10 cellular contexts compared by ENCODE assay signal in the genomic region with DNA sequence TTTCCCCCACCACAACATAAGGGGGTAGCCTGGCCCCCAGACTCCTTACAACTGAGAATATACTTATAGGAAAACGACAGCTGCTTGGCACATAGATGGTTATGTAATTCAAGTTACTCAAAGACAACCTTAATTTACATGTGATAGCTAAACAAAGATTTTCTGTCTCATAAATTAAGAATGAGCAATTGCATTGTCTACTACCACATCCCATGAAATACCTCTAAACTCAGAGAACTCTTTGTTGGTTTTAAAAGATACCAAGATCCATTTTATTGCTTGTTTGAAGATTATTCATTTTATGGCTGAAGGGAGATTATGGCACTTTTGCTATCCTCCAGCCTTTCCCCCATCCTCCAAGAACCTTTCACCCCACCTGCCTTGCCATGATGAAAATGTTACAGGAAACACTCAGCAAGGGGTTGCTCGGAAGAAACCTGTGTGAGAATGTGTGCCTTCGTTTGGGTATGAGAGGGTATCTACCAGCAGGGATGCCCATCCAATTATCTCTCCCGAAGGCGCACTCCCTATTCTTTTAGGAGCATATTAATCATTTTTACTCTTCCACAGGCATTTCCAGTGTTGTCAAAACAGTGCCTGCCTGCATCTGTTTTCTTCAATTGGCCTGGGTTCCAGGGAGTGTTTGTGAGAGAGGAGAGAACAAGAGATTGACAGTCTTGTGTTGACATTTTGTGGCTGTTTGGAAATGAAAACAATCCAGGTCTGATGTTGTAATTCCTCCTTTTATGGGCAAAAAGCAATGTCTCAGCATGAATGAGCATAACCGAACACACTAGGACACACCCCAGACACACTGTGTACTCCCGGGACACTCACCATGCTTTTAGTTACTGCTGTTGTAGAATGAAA.
A peak's percentile ranks its signal among the peaks of the same experiment; 100 is the strongest.
DNase-seq lines count a peak whose midpoint lies in the region; ATAC-seq, FAIRE-seq and TF ChIP-seq lines count a peak whose summit lies in the region.
"Had no signal": no experiment of that assay in that cellular context is flagged by ENCODE, and none has a peak within 500 bp of the region (broad histone marks: within the 10 kb centered on the region; RNA-seq: fewer than 3 reads in every experiment).

No MANE protein-coding gene starts in this region.

- TF ChIP-seq CTCF in epithelial cell of proximal tubule (conservative IDR thresholded peaks at IDR 0.05; ENCODE audit: low read depth, low read length) (no peak), neutrophil (IDR thresholded peaks at IDR 0.05) (no peak), MM.1S (IDR thresholded peaks at IDR 0.05; ENCODE audit: low read length) (no peak)

- DNase-seq in CD1c-positive myeloid dendritic cell (ENCODE audit: extremely low spot score) (peak; percentile 2), NCI-H460 (ENCODE audit: extremely low read depth, low read depth) (peak; percentile 81), epithelial cell of proximal tubule (ENCODE audit: low read depth) (peak; percentile 85), DMS 273 (lab: John Stamatoyannopoulos, UW; ENCODE audit: unreplicated experiment) (no peak), H54 (ENCODE audit: insufficient read length, low spot score) (no peak), MM.1S (no peak)
- DNase-seq: activated CD4-positive, alpha-beta T cell treated with anti-CD3 and anti-CD28 coated beads, Interleukin-2, amount 10 ng/mL, durations not matched to agents 7 days and 5 days; cerebellar nuclear complex had no signal

- FAIRE-seq in H54 (lab: Jason Lieb, UNC) = no peak

- no peaks in the 10 kb centered on the region for H3K9me2 ChIP-seq in MM.1S (replicated peaks; ENCODE audit: insufficient read depth, low read length)

- H3K4me3 ChIP-seq in epithelial cell of proximal tubule (ENCODE audit: low read depth, low read length) = no peak overlapping the region
- H3K4me3 ChIP-seq in neutrophil (ENCODE audit: low read depth in 1 of 2, low read length in 1 of 2) = peak overlapping the region in 1 of 2 experiments; percentile 4
- H3K4me3 ChIP-seq in MM.1S (ENCODE audit: low read length) = no peak overlapping the region

- no peaks in the 10 kb centered on the region for H3K27me3 ChIP-seq in neutrophil
- no peaks in the 10 kb centered on the region for H3K27me3 ChIP-seq in MM.1S (replicated peaks; ENCODE audit: insufficient read depth, low read length)

- TF ChIP-seq POLR2A in H54 (IDR thresholded peaks at IDR 0.05; ENCODE audit: low read depth, low read length) = no peak

- H3K9me3 ChIP-seq in neutrophil (no peaks in the 10 kb centered on the region), MM.1S (replicated peaks; ENCODE audit: insufficient read depth, low read length) (no peaks in the 10 kb centered on the region)

- no peaks in the 10 kb centered on the region for H4K20me1 ChIP-seq in MM.1S (ENCODE audit: insufficient read depth, low read length)

- H3K4me1 ChIP-seq in neutrophil (ENCODE audit: control insufficient read depth in 1 of 2, insufficient read depth in 1 of 2, low read depth in 1 of 2, low read length in 1 of 2) = peaks cover 25 to 27% of the 10 kb centered on the region in 2 experiments
- peaks cover 7% of the 10 kb centered on the region for H3K4me1 ChIP-seq in MM.1S (ENCODE audit: low read length)

- no peak overlapping the region for H3K9ac ChIP-seq in MM.1S (ENCODE audit: low read length)

- no peaks in the 10 kb centered on the region for H3K36me3 ChIP-seq in neutrophil
- no peaks in the 10 kb centered on the region for H3K36me3 ChIP-seq in MM.1S (replicated peaks; ENCODE audit: insufficient read depth, low read length)

- H3K4me2 ChIP-seq in MM.1S (ENCODE audit: low read depth, low read length) = no peak overlapping the region

- no peaks in the 10 kb centered on the region for H3K79me2 ChIP-seq in MM.1S (ENCODE audit: low read length)

- no peak for ATAC-seq in HG03469 (IDR thresholded peaks at IDR 0.05; ENCODE audit: unreplicated experiment)

- H2AFZ ChIP-seq in MM.1S (ENCODE audit: low read length) = no peak overlapping the region

- H3K27ac ChIP-seq in neutrophil = peak overlapping the region; percentile 85
- no peak overlapping the region for H3K27ac ChIP-seq in MM.1S (ENCODE audit: low read length)

- peaks cover 8% of the 10 kb centered on the region; the same call in 1 of the 2 replicates for H3F3A ChIP-seq in MM.1S (ENCODE audit: insufficient read depth, low read length)

Comparison
In these comparisons a context has a peak if more than half of its experiments do, and no peak if none do; other contexts are left out.
1. DNase-seq: peak in CD1c-positive myeloid dendritic cell (single experiment), NCI-H460 (single experiment) and epithelial cell of proximal tubule (single experiment); none in DMS 273 (single experiment), H54 (single experiment) and MM.1S (single experiment).